ENCODE assay signal across 8 cellular contexts in genomic region chr12:56751712-56752598, GRCh38. TPM values are rescaled to one million over a fixed set of nuclear protein-coding genes. Genes with fewer than 3 reads are reported as not detected.
DNase-seq lines count a peak whose midpoint lies in the region; ATAC-seq and TF ChIP-seq lines count a peak whose summit lies in the region.

Gene PRIM1, minus strand, starts transcription at chr12:56752323. Its CDS starts 25 bp downstream, at chr12:56752298.

- POLR2A ChIA-PET in GM10248 (lab: Yijun Ruan, JAX) (interaction anchor here (0.6 kb wide), 1 partner anchor 115 kb away, joined by 3 read pairs; no protein-coding TSS in a partner anchor), SK-N-SH (lab: Yijun Ruan, JAX) (interaction anchor here (0.5 to 0.6 kb wide), 2 partner anchors 27 to 372 kb away, joined by 3 to 4 read pairs; partner anchors contain the start of gene NACA)

- peak; percentile 94 for DNase-seq in GM10248 (ENCODE audit: extremely low spot score)
- DNase-seq in NB4 (ENCODE audit: low read depth) = peak; percentile 95
- DNase-seq in SK-N-SH = peak; percentile 96
- DNase-seq in activated naive CD4-positive, alpha-beta T cell treated with anti-CD3 and anti-CD28 coated beads for 36 hours = peak; percentile 90
- DNase-seq in glomerular visceral epithelial cell (ENCODE audit: extremely low spot score) = peak; percentile 87
- DNase-seq in osteoblast (ENCODE audit: insufficient read length, low spot score, missing footprints) = peak; percentile 98

- H3K36me3 Mint-ChIP-seq in activated naive CD4-positive, alpha-beta T cell treated with anti-CD3 and anti-CD28 coated beads for 36 hours (ENCODE audit: low read depth) = peaks cover 37% of the 10 kb centered on the region

- intact Hi-C loops in activated naive CD4-positive, alpha-beta T cell treated with anti-CD3 and anti-CD28 coated beads for 36 hours (cut with micrococcal nuclease) = loop anchor here (1.0 to 5.0 kb wide), 4 partner anchors 27 to 335 kb away; partner anchors contain the start of genes NAB2, NACA and PTGES3

- peak within 1 kb of the TSS; percentile 82 for H3K9ac ChIP-seq in SK-N-SH

- H3K4me2 ChIP-seq in SK-N-SH (peak within 1 kb of the TSS; percentile 82), osteoblast (ENCODE audit: insufficient read depth, low read length) (peak within 1 kb of the TSS; percentile 96)

- peak within 1 kb of the TSS; percentile 98 for H3K4me3 Mint-ChIP-seq in activated naive CD4-positive, alpha-beta T cell treated with anti-CD3 and anti-CD28 coated beads for 36 hours

- H3K9me2 ChIP-seq in SK-N-SH = no peaks in the 10 kb centered on the region

- H3K36me3 ChIP-seq in SK-N-SH (replicated peaks in 1 of 2; ENCODE audit: control insufficient read depth in 1 of 2, insufficient read depth in 2 of 2, low read length in 1 of 2) = peaks cover 2 to 8% of the 10 kb centered on the region in 2 experiments
- no peaks in the 10 kb centered on the region for H3K36me3 ChIP-seq in osteoblast (ENCODE audit: insufficient read depth, low read length)

- no peak for TF ChIP-seq CTCF in GM10248 (IDR thresholded peaks at IDR 0.05; ENCODE audit: control extremely low read depth, extremely low read depth, low read depth, missing control alignments)
- TF ChIP-seq CTCF in NB4 (IDR thresholded peaks at IDR 0.05; ENCODE audit: low read depth, low read length) = no peak
- TF ChIP-seq CTCF in SK-N-SH (IDR thresholded peaks at IDR 0.05) = no peak
- no peak for TF ChIP-seq CTCF in osteoblast (IDR thresholded peaks at IDR 0.05; ENCODE audit: extremely low read depth, low read depth, low read length)

- H2AFZ ChIP-seq in SK-N-SH (ENCODE audit: low read depth) (peak within 1 kb of the TSS; percentile 98), osteoblast (ENCODE audit: low read length) (peak within 1 kb of the TSS; percentile 100)

- no peak for TF ChIP-seq EP300 in SK-N-SH (IDR thresholded peaks at IDR 0.05; ENCODE audit: borderline replicate concordance in 1 of 2, low read depth in 1 of 2, low read length in 1 of 2)

- H3K27me3 Mint-ChIP-seq in activated naive CD4-positive, alpha-beta T cell treated with anti-CD3 and anti-CD28 coated beads for 36 hours (ENCODE audit: low read depth) = no peaks in the 10 kb centered on the region

- WGBS in SK-N-SH (ENCODE audit: low lambda C conversion rate) = 1% methylated on average over 40 of the region's 64 CpGs

- H3K4me3 ChIP-seq in NB4 (ENCODE audit: low read depth, low read length) (peak within 1 kb of the TSS; percentile 98), SK-N-SH (ENCODE audit: low read depth in 2 of 2, low read length in 1 of 2) (peak within 1 kb of the TSS; percentile 69 to 78), osteoblast (ENCODE audit: insufficient read depth, low read length) (peak within 1 kb of the TSS; percentile 93)

- ATAC-seq in HG02571 (IDR thresholded peaks at IDR 0.05; ENCODE audit: unreplicated experiment) = peak; percentile 70

- no peak for TF ChIP-seq RAD21 in SK-N-SH (IDR thresholded peaks at IDR 0.05; ENCODE audit: low read length)

- H4K20me1 ChIP-seq in SK-N-SH (ENCODE audit: insufficient read depth) (no peaks in the 10 kb centered on the region), osteoblast (ENCODE audit: insufficient read depth, low read length) (no peaks in the 10 kb centered on the region)

- TF ChIP-seq POLR2A in NB4 (IDR thresholded peaks at IDR 0.05; ENCODE audit: extremely low read depth, insufficient read length) = peak; percentile 92

- CTCF ChIA-PET in GM10248 (lab: Yijun Ruan, JAX) = interaction anchor here (1.0 to 9.4 kb wide), 3 partner anchors 14 to 309 kb away, joined by 3 to 84 read pairs (median 5); no protein-coding TSS in a partner anchor
- CTCF ChIA-PET in SK-N-SH (lab: Yijun Ruan, JAX) = interaction anchor here (0.9 to 4.2 kb wide), 5 partner anchors 12 to 329 kb away, joined by 3 to 31 read pairs (median 4); no protein-coding TSS in a partner anchor
- CTCF ChIA-PET in activated naive CD4-positive, alpha-beta T cell treated with anti-CD3 and anti-CD28 coated beads for 36 hours (lab: Charles Lee) = interaction anchor here (0.7 to 9.6 kb wide), 4 partner anchors 26 to 310 kb away, joined by 4 to 87 read pairs (median 16); no protein-coding TSS in a partner anchor

- peak within 1 kb of the TSS; percentile 44 to 72 for H3K27ac ChIP-seq in SK-N-SH (ENCODE audit: low read depth in 2 of 2, low read length in 1 of 2)
- peak within 1 kb of the TSS; percentile 32 for H3K27ac ChIP-seq in osteoblast (ENCODE audit: low read depth, low read length)
- no peak within 1 kb of the TSS for H3K27ac ChIP-seq in temporal lobe (ENCODE audit: low read depth, low read length)

- H3K9me3 ChIP-seq in SK-N-SH (no peaks in the 10 kb centered on the region), osteoblast (ENCODE audit: low read depth, low read length) (no peaks in the 10 kb centered on the region)

- no peaks in the 10 kb centered on the region for H3K9me3 Mint-ChIP-seq in activated naive CD4-positive, alpha-beta T cell treated with anti-CD3 and anti-CD28 coated beads for 36 hours

- H3K79me2 ChIP-seq in SK-N-SH (ENCODE audit: insufficient read depth) = peaks cover 15% of the 10 kb centered on the region
- no peaks in the 10 kb centered on the region for H3K79me2 ChIP-seq in osteoblast (ENCODE audit: insufficient read depth, low read length)

- peaks cover 40% of the 10 kb centered on the region for H3K4me1 Mint-ChIP-seq in activated naive CD4-positive, alpha-beta T cell treated with anti-CD3 and anti-CD28 coated beads for 36 hours (ENCODE audit: low read depth)

- H3K27me3 ChIP-seq in SK-N-SH (ENCODE audit: insufficient read depth) (no peaks in the 10 kb centered on the region), osteoblast (ENCODE audit: insufficient read depth, low read length) (no peaks in the 10 kb centered on the region)

- H3K4me1 ChIP-seq in SK-N-SH (ENCODE audit: control insufficient read depth in 1 of 2, insufficient read depth in 2 of 2, low read depth in 1 of 2, low read length in 1 of 2) (no peaks in the 10 kb centered on the region; a peak in 1 of 4 replicates), osteoblast (ENCODE audit: insufficient read depth, low read length) (peaks cover 6% of the 10 kb centered on the region)

- H3F3A ChIP-seq in SK-N-SH (replicated peaks; ENCODE audit: insufficient read depth) = peaks cover 7% of the 10 kb centered on the region

- peak within 1 kb of the TSS; percentile 99 for H3K27ac Mint-ChIP-seq in activated naive CD4-positive, alpha-beta T cell treated with anti-CD3 and anti-CD28 coated beads for 36 hours

TF ChIP-seq in SK-N-SH, 30 proteins besides CTCF, POLR2A, EP300 and RAD21 (continues in another document):
- TF ChIP-seq SMC3 (IDR thresholded peaks at IDR 0.05; ENCODE audit: low read depth, low read length) (no peak), USF2 (IDR thresholded peaks at IDR 0.05; ENCODE audit: borderline replicate concordance, low read depth, low read length) (no peak), NRF1 (IDR thresholded peaks at IDR 0.05; ENCODE audit: low read depth, low read length) (peak; percentile 73), MEF2A (IDR thresholded peaks at IDR 0.05; ENCODE audit: borderline replicate concordance, low read depth) (no peak), TAF1 (IDR thresholded peaks at IDR 0.05; ENCODE audit: borderline replicate concordance, low read depth, low read length) (peak; percentile 50), POLR2AphosphoS5 (IDR thresholded peaks at IDR 0.05; ENCODE audit: low read depth, low read length) (peak; percentile 79), ELF1 (IDR thresholded peaks at IDR 0.05) (peak; percentile 33; the same call in 1 of the 2 replicates), SIN3A (IDR thresholded peaks at IDR 0.05; ENCODE audit: borderline replicate concordance, low read depth, low read length) (0 out of 2 replicates have a peak, but pooled peaks have one; percentile 11), RFX5 (IDR thresholded peaks at IDR 0.05; ENCODE audit: low read length) (no peak), FOXJ3 (CRISPR knock-in tag; IDR thresholded peaks at IDR 0.05) (no peak), CHD2 (IDR thresholded peaks at IDR 0.05; ENCODE audit: low read length, partially characterized antibody) (peak; percentile 76)
- TF ChIP-seq, protein P1, sequence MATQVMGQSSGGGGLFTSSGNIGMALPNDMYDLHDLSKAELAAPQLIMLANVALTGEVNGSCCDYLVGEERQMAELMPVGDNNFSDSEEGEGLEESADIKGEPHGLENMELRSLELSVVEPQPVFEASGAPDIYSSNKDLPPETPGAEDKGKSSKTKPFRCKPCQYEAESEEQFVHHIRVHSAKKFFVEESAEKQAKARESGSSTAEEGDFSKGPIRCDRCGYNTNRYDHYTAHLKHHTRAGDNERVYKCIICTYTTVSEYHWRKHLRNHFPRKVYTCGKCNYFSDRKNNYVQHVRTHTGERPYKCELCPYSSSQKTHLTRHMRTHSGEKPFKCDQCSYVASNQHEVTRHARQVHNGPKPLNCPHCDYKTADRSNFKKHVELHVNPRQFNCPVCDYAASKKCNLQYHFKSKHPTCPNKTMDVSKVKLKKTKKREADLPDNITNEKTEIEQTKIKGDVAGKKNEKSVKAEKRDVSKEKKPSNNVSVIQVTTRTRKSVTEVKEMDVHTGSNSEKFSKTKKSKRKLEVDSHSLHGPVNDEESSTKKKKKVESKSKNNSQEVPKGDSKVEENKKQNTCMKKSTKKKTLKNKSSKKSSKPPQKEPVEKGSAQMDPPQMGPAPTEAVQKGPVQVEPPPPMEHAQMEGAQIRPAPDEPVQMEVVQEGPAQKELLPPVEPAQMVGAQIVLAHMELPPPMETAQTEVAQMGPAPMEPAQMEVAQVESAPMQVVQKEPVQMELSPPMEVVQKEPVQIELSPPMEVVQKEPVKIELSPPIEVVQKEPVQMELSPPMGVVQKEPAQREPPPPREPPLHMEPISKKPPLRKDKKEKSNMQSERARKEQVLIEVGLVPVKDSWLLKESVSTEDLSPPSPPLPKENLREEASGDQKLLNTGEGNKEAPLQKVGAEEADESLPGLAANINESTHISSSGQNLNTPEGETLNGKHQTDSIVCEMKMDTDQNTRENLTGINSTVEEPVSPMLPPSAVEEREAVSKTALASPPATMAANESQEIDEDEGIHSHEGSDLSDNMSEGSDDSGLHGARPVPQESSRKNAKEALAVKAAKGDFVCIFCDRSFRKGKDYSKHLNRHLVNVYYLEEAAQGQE (IDR thresholded peaks at IDR 0.05; ENCODE audit: low read depth, low read length) = no peak

RNA-seq across cellular contexts. Expression of gene PRIM1, which starts in this region (rescaled TPM):
- polyA plus RNA-seq in SK-N-SH (2012; rRNA removed) = 10.3 and 10.9 TPM in 2 replicates
- 10.1 and 13.0 TPM in 2 replicates for polyA plus RNA-seq in SK-N-SH (2012; cell fraction: cytosol; rRNA removed)
- 9.2 and 15.5 TPM in 2 replicates for polyA plus RNA-seq in SK-N-SH (2012; cell fraction: nucleus; rRNA removed)
- 10 to 100 TPM; 74.9 to 75.0 TPM for total RNA-seq in activated naive CD4-positive, alpha-beta T cell treated with anti-CD3 and anti-CD28 coated beads for 36 hours
- total RNA-seq in osteoblast (5.0 and 5.8 TPM in 2 replicates), temporal lobe (24.8 TPM)
